In the genomic region with DNA sequence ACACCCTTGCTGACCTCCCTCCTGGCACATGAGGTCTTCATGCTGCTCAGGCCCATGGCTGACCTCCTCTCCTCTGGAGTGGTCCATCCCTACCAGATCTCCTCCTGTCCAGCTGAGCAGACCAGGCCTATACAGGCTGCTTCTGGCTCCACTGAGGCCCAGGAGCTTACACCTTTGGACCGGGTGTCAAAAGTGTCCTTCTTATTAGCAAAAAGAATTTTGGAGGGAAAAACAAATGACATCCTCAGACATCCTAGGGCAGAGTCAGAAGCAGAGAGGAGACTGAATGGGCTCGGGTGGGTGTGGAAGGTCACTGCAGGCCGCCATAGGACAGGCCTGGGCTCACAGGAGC, we compare ENCODE assay signal across 1 cellular context.
TF ChIP-seq lines count a peak whose summit lies in the region.

No MANE protein-coding gene starts in this region.

TF ChIP-seq in endothelial cell of umbilical vein, 7 proteins besides CTCF, POLR2A, EP300 and RAD21 (continued from another document):
- TF ChIP-seq JUN (IDR thresholded peaks at IDR 0.05; ENCODE audit: borderline replicate concordance, insufficient read depth, insufficient read length, low read depth) (no peak), FOS (IDR thresholded peaks at IDR 0.05; ENCODE audit: borderline replicate concordance, insufficient read depth, low read length) (no peak), EZH2 (IDR thresholded peaks at IDR 0.05; ENCODE audit: borderline replicate concordance, low read depth, low read length, severe bottlenecking) (no peak), POLR2AphosphoS5 (IDR thresholded peaks at IDR 0.05; ENCODE audit: insufficient read depth, low read depth, low read length) (no peak), GATA2 (IDR thresholded peaks at IDR 0.05; ENCODE audit: insufficient read depth, insufficient read length, low read depth, low read length) (no peak), MYC (IDR thresholded peaks at IDR 0.05; ENCODE audit: low read depth, low read length) (no peak)
